In genomic region chr13:25574437-25575426, GRCh38 we compare ENCODE assay signal across 2 cellular contexts.
TF ChIP-seq lines count a peak whose summit lies in the region.

No MANE protein-coding gene starts in this region.

TF ChIP-seq in IMR-90, 13 proteins besides CTCF, POLR2A, EP300 and RAD21:
- TF ChIP-seq USF2 (IDR thresholded peaks at IDR 0.05; ENCODE audit: low read depth, low read length) (no peak), BHLHE40 (IDR thresholded peaks at IDR 0.05; ENCODE audit: low read depth, low read length) (no peak; the same call in 1 of the 2 replicates), FOS (IDR thresholded peaks at IDR 0.05; ENCODE audit: low read depth, low read length) (no peak), SMC3 (IDR thresholded peaks at IDR 0.05; ENCODE audit: low read depth, low read length) (peak; percentile 60), MAFK (IDR thresholded peaks at IDR 0.05; ENCODE audit: low read depth, low read length) (no peak)
TF ChIP-seq in IMR-90: peak in this region for 1.

TF ChIP-seq in endothelial cell of umbilical vein, 7 proteins besides CTCF, POLR2A, EP300 and RAD21 (continued from another document):
- TF ChIP-seq MAX (IDR thresholded peaks at IDR 0.05; ENCODE audit: insufficient read depth, insufficient read length) (no peak), POLR2AphosphoS5 (IDR thresholded peaks at IDR 0.05; ENCODE audit: insufficient read depth, low read depth, low read length) (no peak)
TF ChIP-seq in endothelial cell of umbilical vein: peak in this region for 0.
